ENCODE assay signal across 29 cellular contexts in the genomic region with DNA sequence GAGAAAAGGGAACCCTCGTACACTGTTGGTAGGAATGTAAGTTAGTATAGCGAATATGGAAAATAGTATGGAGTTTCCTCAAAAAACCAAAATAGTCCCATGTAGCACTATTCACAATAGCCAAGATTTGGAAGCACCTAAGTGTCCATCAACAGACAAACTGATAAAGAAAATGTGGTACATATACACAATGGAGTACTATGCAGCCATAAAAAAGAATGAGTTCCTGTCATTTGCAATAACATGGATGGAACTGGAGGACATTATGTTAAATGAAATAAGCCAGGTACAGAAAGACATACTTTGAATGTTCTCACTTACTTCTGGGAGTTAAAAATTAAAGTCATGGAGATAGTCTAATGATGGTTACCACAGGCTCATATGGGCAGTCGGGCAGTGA.
"Had no signal": no experiment of that assay in that cellular context is flagged by ENCODE, and none has a peak within 500 bp of the region (broad histone marks: within the 10 kb centered on the region; RNA-seq: fewer than 3 reads in every experiment).

No MANE protein-coding gene starts in this region.

- H3K27ac Mint-ChIP-seq: activated CD4-positive, alpha-beta memory T cell treated with anti-CD3 and anti-CD28 coated beads, Interleukin-2, amount 10 ng/mL, durations not matched to agents 7 days and 5 days; activated CD4-positive, alpha-beta T cell treated with anti-CD3 and anti-CD28 coated beads, Interleukin-2, amount 10 ng/mL, durations not matched to agents 7 days and 5 days; activated naive CD4-positive, alpha-beta T cell treated with anti-CD3 and anti-CD28 coated beads, Interleukin-2, amount 50 U/mL, for 72 hours; activated naive CD8-positive, alpha-beta T cell treated with anti-CD3 and anti-CD28 coated beads, Interleukin-2, amount 10 ng/mL, durations not matched to agents 7 days and 5 days; activated T-helper 17 cell treated with anti-CD3 and anti-CD28 coated beads, Interleukin-2, amount 50 U/mL, for 72 hours; brain had no signal

- H3K27me3 Mint-ChIP-seq: activated CD4-positive, alpha-beta memory T cell treated with anti-CD3 and anti-CD28 coated beads, Interleukin-2, amount 10 ng/mL, durations not matched to agents 7 days and 5 days; activated naive CD8-positive, alpha-beta T cell treated with anti-CD3 and anti-CD28 coated beads, Interleukin-2, amount 10 ng/mL, durations not matched to agents 7 days and 5 days; activated T-helper 17 cell treated with anti-CD3 and anti-CD28 coated beads, Interleukin-2, amount 50 U/mL, for 72 hours; brain; effector memory CD8-positive, alpha-beta T cell had no signal

- H3K4me3 ChIP-seq: ascending aorta, breast epithelium, cardiac muscle cell, esophagus muscularis mucosa, gastrocnemius medialis, heart left ventricle had no signal

- H3K4me1 ChIP-seq: ascending aorta, breast epithelium, esophagus muscularis mucosa, foreskin keratinocyte, gastrocnemius medialis had no signal

- H3K9me3 ChIP-seq: esophagus muscularis mucosa, gastrocnemius medialis had no signal

- DNase-seq: activated CD4-positive, alpha-beta memory T cell treated with anti-CD3 and anti-CD28 coated beads, Interleukin-2, amount 10 ng/mL, durations not matched to agents 7 days and 5 days; activated CD4-positive, alpha-beta T cell treated with anti-CD3 and anti-CD28 coated beads for 1 hour; activated CD4-positive, alpha-beta T cell treated with anti-CD3 and anti-CD28 coated beads for 4 hours; activated CD4-positive, alpha-beta T cell treated with anti-CD3 and anti-CD28 coated beads, Interleukin-2, amount 10 ng/mL, durations not matched to agents 7 days and 5 days; activated CD4-positive, alpha-beta T cell treated with anti-CD3 and anti-CD28 coated beads, Interleukin-2, amount 50 U/mL, for 4 hours; activated effector memory CD4-positive, alpha-beta T cell treated with Interleukin-2 at 50 U/mL for 16 hours; activated gamma-delta T cell treated with Interleukin-2 at 50 U/mL for 16 hours; activated naive CD4-positive, alpha-beta T cell treated with Interleukin-2 at 50 U/mL for 16 hours; activated naive CD8-positive, alpha-beta T cell treated with anti-CD3 and anti-CD28 coated beads, Interleukin-2, amount 10 ng/mL, durations not matched to agents 7 days and 5 days; activated T-cell treated with anti-CD3 and anti-CD28 coated beads, Interleukin-2, amount 50 U/mL, for 4 hours; cortex of kidney; dermis blood vessel endothelial cell; effector CD4-positive, alpha-beta T cell; effector memory CD8-positive, alpha-beta T cell; erythroblast; foreskin keratinocyte; gastrocnemius medialis; glutamatergic neuron; heart left ventricle; hypothalamus; T-helper 2 cell had no signal

- H3K4me3 Mint-ChIP-seq: activated CD4-positive, alpha-beta memory T cell treated with anti-CD3 and anti-CD28 coated beads, Interleukin-2, amount 10 ng/mL, durations not matched to agents 7 days and 5 days; activated CD4-positive, alpha-beta T cell treated with anti-CD3 and anti-CD28 coated beads, Interleukin-2, amount 10 ng/mL, durations not matched to agents 7 days and 5 days; activated naive CD8-positive, alpha-beta T cell treated with anti-CD3 and anti-CD28 coated beads, Interleukin-2, amount 10 ng/mL, durations not matched to agents 7 days and 5 days; activated T-cell treated with anti-CD3 and anti-CD28 coated beads, Interleukin-2, amount 50 U/mL, for 4 hours; activated T-helper 17 cell treated with anti-CD3 and anti-CD28 coated beads, Interleukin-2, amount 50 U/mL, for 72 hours; brain; effector memory CD8-positive, alpha-beta T cell had no signal

- H3K4me1 Mint-ChIP-seq: activated T-helper 17 cell treated with anti-CD3 and anti-CD28 coated beads, Interleukin-2, amount 50 U/mL, for 72 hours; brain had no signal

- ATAC-seq: activated naive CD4-positive, alpha-beta T cell treated with anti-CD3 and anti-CD28 coated beads, Interleukin-2, amount 50 U/mL, for 72 hours; activated T-cell treated with anti-CD3 and anti-CD28 coated beads, Interleukin-2, amount 50 U/mL, for 4 hours; activated T-helper 17 cell treated with anti-CD3 and anti-CD28 coated beads, Interleukin-2, amount 50 U/mL, for 72 hours; effector memory CD8-positive, alpha-beta T cell; foreskin keratinocyte; gastrocnemius medialis; heart left ventricle had no signal

- H3K36me3 ChIP-seq: ascending aorta, breast epithelium, cardiac muscle cell, gastrocnemius medialis had no signal

- H3K27ac ChIP-seq: ascending aorta, breast epithelium, cardiac muscle cell, esophagus muscularis mucosa, foreskin keratinocyte, gastrocnemius medialis, heart left ventricle had no signal

- H3K27me3 ChIP-seq: ascending aorta, breast epithelium, cardiac muscle cell, esophagus muscularis mucosa, foreskin keratinocyte, gastrocnemius medialis, heart left ventricle had no signal

- H3K9me3 Mint-ChIP-seq: activated T-helper 17 cell treated with anti-CD3 and anti-CD28 coated beads, Interleukin-2, amount 50 U/mL, for 72 hours had no signal

- FAIRE-seq: colon had no signal
